ENCODE assay signal across 10 cellular contexts in the genomic region with DNA sequence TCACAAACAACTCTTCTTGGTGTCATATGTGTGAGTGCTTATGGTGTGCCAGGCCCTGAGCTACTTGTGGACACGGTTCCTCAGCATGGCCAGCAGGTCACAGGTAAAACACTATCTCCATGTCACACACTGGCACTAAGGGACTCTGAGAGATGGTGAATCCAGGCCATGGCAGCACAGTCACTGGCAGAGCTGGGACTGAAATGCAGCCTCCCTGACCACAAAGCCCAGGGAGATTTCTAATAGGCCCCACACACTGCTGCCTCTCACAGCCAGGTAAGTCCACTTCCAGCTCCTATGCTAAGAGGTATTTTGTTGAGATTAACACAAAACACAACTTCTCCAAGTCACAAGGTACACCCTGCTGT.
A peak's percentile ranks its signal among the peaks of the same experiment; 100 is the strongest.
DNase-seq lines count a peak whose midpoint lies in the region; ATAC-seq and TF ChIP-seq lines count a peak whose summit lies in the region.
"Had no signal": no experiment of that assay in that cellular context is flagged by ENCODE, and none has a peak within 500 bp of the region (broad histone marks: within the 10 kb centered on the region; RNA-seq: fewer than 3 reads in every experiment).

No MANE protein-coding gene starts in this region.

- H3F3A ChIP-seq in PC-3 (ENCODE audit: low read length, unreplicated experiment) = peaks cover 15% of the 10 kb centered on the region

- no peak for TF ChIP-seq EP300 in tibial nerve (IDR thresholded peaks at IDR 0.05)

- ATAC-seq in GM19025 (IDR thresholded peaks at IDR 0.05; ENCODE audit: low read depth, unreplicated experiment) (peak; percentile 2), PC-3 (no peak)

- DNase-seq in PC-3 = no peak
- DNase-seq in effector memory CD4-positive, alpha-beta T cell = no peak
- DNase-seq in tibial nerve (ENCODE audit: low spot score in 2 of 2) = no peak
- no peak for DNase-seq in GM19240 (ENCODE audit: insufficient read length, low spot score)
- no peak for DNase-seq in NCI-H1694 (lab: John Stamatoyannopoulos, UW)
- DNase-seq: CD4-positive, alpha-beta T cell; NCI-H1092 treated with DMSO at 0.1 percent for 48 hours; NCI-H345 had no signal

- POLR2A ChIA-PET in PC-3 (lab: Charles Lee; ENCODE audit: unreplicated experiment) = interaction anchor here (0.9 kb wide), 1 partner anchor 48 kb away, joined by 3 read pairs; no protein-coding TSS in a partner anchor

- peaks cover 3% of the 10 kb centered on the region; the same call in 1 of the 2 replicates for H3K36me3 ChIP-seq in PC-3 (ENCODE audit: low read depth, low read length)
- H3K36me3 ChIP-seq in effector memory CD4-positive, alpha-beta T cell (ENCODE audit: control insufficient read depth, insufficient read depth, low read length) = no peaks in the 10 kb centered on the region
- peaks cover 4 to 11% (median 6%) of the 10 kb centered on the region in 3 donors for H3K36me3 ChIP-seq in skeletal muscle tissue (ENCODE audit: control insufficient read depth in 3 of 3, insufficient read depth in 3 of 3, low read length in 3 of 3)
- H3K36me3 ChIP-seq in tibial nerve = peaks cover 0 to 32% (median 0%) of the 10 kb centered on the region in 3 donors

- peak overlapping the region; percentile 78 for H3K4me2 ChIP-seq in PC-3 (ENCODE audit: low read length)

- intact Hi-C loops in PC-3 (cut with micrococcal nuclease) = loop anchor here (1.0 to 5.0 kb wide), 4 partner anchors 19 to 113 kb away; a partner anchor contains a TSS

- H3K27ac ChIP-seq in PC-3 (ENCODE audit: low read length) = peak overlapping the region; percentile 93
- H3K27ac ChIP-seq in effector memory CD4-positive, alpha-beta T cell (ENCODE audit: insufficient read depth, low read length, poor library complexity, severe bottlenecking) = peak overlapping the region; percentile 10
- H3K27ac ChIP-seq in skeletal muscle tissue (ENCODE audit: low read depth, low read length) = peak overlapping the region; percentile 36
- H3K27ac ChIP-seq in tibial nerve = peak overlapping the region in 2 of 4 donors; percentile 8

- H3K4me3 ChIP-seq in PC-3 (ENCODE audit: low read length) = peak overlapping the region; percentile 25; the same call in 1 of the 2 replicates
- H3K4me3 ChIP-seq in effector memory CD4-positive, alpha-beta T cell (ENCODE audit: insufficient read depth, low read depth, low read length, poor library complexity, severe bottlenecking) = no peak overlapping the region
- no peak overlapping the region for H3K4me3 ChIP-seq in skeletal muscle tissue (ENCODE audit: low read length in 3 of 3)
- H3K4me3 ChIP-seq in tibial nerve = no peak overlapping the region

- TF ChIP-seq POLR2A in tibial nerve (IDR thresholded peaks at IDR 0.05) = no peak

- CTCF ChIA-PET in PC-3 (lab: Charles Lee) = interaction anchor here (0.6 to 1.9 kb wide), 6 partner anchors 32 to 113 kb away, joined by 3 to 6 read pairs (median 4); a partner anchor contains a TSS

- H3K27me3 ChIP-seq in PC-3 (ENCODE audit: low read length) (no peaks in the 10 kb centered on the region), skeletal muscle tissue (ENCODE audit: control insufficient read depth in 3 of 3, insufficient read depth in 3 of 3, low read length in 3 of 3) (no peaks in the 10 kb centered on the region), tibial nerve (no peaks in the 10 kb centered on the region)
- no peaks in the 10 kb centered on the region for H3K27me3 ChIP-seq in effector memory CD4-positive, alpha-beta T cell (replicated peaks; ENCODE audit: control insufficient read depth, insufficient read depth, low read length, poor library complexity, severe bottlenecking)

- TF ChIP-seq CTCF in PC-3 (conservative IDR thresholded peaks at IDR 0.05; ENCODE audit: low read depth, low read length) (no peak), tibial nerve (IDR thresholded peaks at IDR 0.05) (no peak)

- H3K4me1 ChIP-seq in PC-3 (ENCODE audit: insufficient read depth, low read length) = peaks cover 81% of the 10 kb centered on the region
- peaks cover 5% of the 10 kb centered on the region for H3K4me1 ChIP-seq in effector memory CD4-positive, alpha-beta T cell (ENCODE audit: control insufficient read depth, insufficient read depth, low read length, poor library complexity, severe bottlenecking)
- H3K4me1 ChIP-seq in skeletal muscle tissue (ENCODE audit: control insufficient read depth in 3 of 3, insufficient read depth in 3 of 3, low read length in 3 of 3) = peaks cover 0 to 6% (median 5%) of the 10 kb centered on the region in 3 donors
- H3K4me1 ChIP-seq in tibial nerve = peaks cover 0 to 13% (median 0%) of the 10 kb centered on the region in 4 donors

- 100% methylated on average over 1 of the region's 1 CpG for WGBS in tibial nerve, 2 donors

- no peaks in the 10 kb centered on the region for H4K20me1 ChIP-seq in PC-3 (ENCODE audit: low read length)

- peak overlapping the region; percentile 71 for H3K9ac ChIP-seq in PC-3 (ENCODE audit: low read length)
- H3K9ac ChIP-seq in skeletal muscle tissue (ENCODE audit: low read depth in 1 of 3, low read length in 3 of 3) = no peak overlapping the region

- no peak overlapping the region for H2AFZ ChIP-seq in PC-3 (ENCODE audit: low read length)

- H3K79me2 ChIP-seq in PC-3 (ENCODE audit: low read length) = peaks cover 19% of the 10 kb centered on the region

- H3K9me3 ChIP-seq in PC-3 (ENCODE audit: low read length) (no peaks in the 10 kb centered on the region), skeletal muscle tissue (ENCODE audit: control insufficient read depth in 3 of 3, low read length in 3 of 3) (no peaks in the 10 kb centered on the region), tibial nerve (no peaks in the 10 kb centered on the region)
- H3K9me3 ChIP-seq in effector memory CD4-positive, alpha-beta T cell (ENCODE audit: control insufficient read depth, low read length) = no peaks in the 10 kb centered on the region

- no peaks in the 10 kb centered on the region for H3K9me2 ChIP-seq in PC-3 (replicated peaks; ENCODE audit: low read length)

- TSS peak; percentile 31 for BruUV-seq in PC-3 (replicated peaks; lab: Mats Ljungman, UMichigan)
